ENCODE assay signal across 1 cellular context in the genomic region with DNA sequence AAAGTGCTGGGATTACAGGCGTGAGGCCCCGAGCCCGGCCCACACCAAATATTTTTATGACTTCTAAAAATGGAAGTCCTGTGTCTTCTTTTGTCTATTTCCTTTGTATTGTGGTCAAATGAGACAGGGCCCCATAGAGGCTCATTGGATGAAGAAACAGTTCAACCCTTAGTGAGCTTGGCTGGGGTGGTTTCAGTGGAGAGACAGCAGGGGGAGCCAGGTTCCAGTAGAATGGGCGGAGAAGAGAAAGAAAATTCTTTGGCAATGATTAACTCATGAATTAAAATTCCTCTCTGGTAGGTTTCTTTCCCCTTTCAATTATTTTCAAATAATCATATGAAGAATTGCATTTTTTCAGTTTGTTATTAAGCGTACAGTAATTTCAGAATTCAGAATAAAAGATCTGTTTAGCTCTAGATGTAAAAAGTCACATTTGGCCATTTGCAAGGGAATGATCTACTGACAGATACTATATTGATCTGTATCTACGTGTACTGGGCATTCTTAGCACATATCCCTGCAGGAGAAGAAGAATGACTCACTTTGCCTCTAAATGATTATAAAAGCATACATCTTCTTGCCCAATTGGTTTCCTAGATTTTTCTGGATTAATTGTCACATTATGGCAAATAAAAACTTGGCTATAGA.
TF ChIP-seq lines count a peak whose summit lies in the region.

No MANE protein-coding gene starts in this region.

TF ChIP-seq in HepG2, 621 proteins besides CTCF, POLR2A, EP300 and RAD21 (continued from another document):
- TF ChIP-seq, protein P1, sequence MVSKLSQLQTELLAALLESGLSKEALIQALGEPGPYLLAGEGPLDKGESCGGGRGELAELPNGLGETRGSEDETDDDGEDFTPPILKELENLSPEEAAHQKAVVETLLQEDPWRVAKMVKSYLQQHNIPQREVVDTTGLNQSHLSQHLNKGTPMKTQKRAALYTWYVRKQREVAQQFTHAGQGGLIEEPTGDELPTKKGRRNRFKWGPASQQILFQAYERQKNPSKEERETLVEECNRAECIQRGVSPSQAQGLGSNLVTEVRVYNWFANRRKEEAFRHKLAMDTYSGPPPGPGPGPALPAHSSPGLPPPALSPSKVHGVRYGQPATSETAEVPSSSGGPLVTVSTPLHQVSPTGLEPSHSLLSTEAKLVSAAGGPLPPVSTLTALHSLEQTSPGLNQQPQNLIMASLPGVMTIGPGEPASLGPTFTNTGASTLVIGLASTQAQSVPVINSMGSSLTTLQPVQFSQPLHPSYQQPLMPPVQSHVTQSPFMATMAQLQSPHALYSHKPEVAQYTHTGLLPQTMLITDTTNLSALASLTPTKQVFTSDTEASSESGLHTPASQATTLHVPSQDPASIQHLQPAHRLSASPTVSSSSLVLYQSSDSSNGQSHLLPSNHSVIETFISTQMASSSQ (IDR thresholded peaks at IDR 0.05; ENCODE audit: low read depth): peak; percentile 67; the same call in 1 of the 2 replicates
- TF ChIP-seq, protein P1 (CRISPR knock-in tag; IDR thresholded peaks at IDR 0.05; ENCODE audit: borderline replicate concordance): peak; percentile 63; the same call in 1 of the 2 replicates
- TF ChIP-seq KDM3A (CRISPR knock-in tag; IDR thresholded peaks at IDR 0.05; ENCODE audit: low read depth) (no peak), STAG1 (CRISPR knock-in tag; IDR thresholded peaks at IDR 0.05) (peak; percentile 31)
- TF ChIP-seq, protein P2, sequence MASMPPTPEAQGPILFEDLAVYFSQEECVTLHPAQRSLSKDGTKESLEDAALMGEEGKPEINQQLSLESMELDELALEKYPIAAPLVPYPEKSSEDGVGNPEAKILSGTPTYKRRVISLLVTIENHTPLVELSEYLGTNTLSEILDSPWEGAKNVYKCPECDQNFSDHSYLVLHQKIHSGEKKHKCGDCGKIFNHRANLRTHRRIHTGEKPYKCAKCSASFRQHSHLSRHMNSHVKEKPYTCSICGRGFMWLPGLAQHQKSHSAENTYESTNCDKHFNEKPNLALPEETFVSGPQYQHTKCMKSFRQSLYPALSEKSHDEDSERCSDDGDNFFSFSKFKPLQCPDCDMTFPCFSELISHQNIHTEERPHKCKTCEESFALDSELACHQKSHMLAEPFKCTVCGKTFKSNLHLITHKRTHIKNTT (CRISPR knock-in tag; IDR thresholded peaks at IDR 0.05): no peak
